In the genomic region with DNA sequence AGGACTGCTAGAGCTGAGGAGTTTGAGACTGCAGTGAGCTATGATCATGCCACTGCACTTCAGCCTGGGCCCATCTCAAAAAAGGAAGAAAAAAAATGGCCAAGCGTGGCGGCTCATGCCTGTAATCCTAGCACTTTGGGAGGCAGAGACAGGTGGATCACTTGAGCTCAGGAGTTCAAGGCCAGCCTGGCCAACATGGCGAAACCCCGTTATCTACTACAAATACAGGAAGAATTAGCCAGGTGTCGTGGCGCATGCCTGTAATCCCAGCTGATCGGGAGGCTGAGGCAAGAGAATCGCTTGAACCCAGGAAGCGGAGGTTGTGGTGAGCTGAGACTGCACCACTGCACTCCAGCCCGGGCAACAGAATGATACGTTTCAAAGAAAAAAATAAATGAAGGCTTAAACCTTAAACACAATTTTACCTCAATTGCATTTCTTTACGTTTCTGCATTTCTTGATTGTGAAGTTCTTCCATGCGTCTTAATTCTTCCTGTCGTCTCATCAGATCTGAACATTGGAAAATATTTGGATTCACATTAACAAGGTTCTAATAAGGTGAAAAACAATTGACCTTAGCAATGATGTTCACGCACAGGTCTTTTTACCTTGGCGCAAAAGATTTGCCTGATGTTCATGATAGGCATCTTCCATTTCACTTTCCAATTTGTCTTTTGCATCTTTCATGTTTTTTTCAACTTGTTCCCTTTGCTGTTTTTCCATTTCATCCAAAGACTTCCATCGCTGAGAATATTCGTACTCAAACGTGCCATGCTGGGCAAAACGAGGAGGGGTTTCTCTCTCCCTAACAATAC, we compare ENCODE assay signal across 1 cellular context.
TF ChIP-seq lines count a peak whose summit lies in the region.

No MANE protein-coding gene starts in this region.

TF ChIP-seq in endothelial cell of umbilical vein, 7 proteins besides CTCF, POLR2A, EP300 and RAD21:
- TF ChIP-seq FOS (IDR thresholded peaks at IDR 0.05; ENCODE audit: borderline replicate concordance, insufficient read depth, low read length) (no peak), GATA2 (IDR thresholded peaks at IDR 0.05; ENCODE audit: insufficient read depth, insufficient read length, low read depth, low read length) (no peak), POLR2AphosphoS5 (IDR thresholded peaks at IDR 0.05; ENCODE audit: insufficient read depth, low read depth, low read length) (no peak), MYC (IDR thresholded peaks at IDR 0.05; ENCODE audit: low read depth, low read length) (no peak), EZH2 (IDR thresholded peaks at IDR 0.05; ENCODE audit: borderline replicate concordance, low read depth, low read length, severe bottlenecking) (no peak), JUN (IDR thresholded peaks at IDR 0.05; ENCODE audit: borderline replicate concordance, insufficient read depth, insufficient read length, low read depth) (no peak)
- TF ChIP-seq, protein P1, sequence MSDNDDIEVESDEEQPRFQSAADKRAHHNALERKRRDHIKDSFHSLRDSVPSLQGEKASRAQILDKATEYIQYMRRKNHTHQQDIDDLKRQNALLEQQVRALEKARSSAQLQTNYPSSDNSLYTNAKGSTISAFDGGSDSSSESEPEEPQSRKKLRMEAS (IDR thresholded peaks at IDR 0.05; ENCODE audit: insufficient read depth, insufficient read length) = no peak
